9 cellular contexts compared by ENCODE assay signal in the genomic region with DNA sequence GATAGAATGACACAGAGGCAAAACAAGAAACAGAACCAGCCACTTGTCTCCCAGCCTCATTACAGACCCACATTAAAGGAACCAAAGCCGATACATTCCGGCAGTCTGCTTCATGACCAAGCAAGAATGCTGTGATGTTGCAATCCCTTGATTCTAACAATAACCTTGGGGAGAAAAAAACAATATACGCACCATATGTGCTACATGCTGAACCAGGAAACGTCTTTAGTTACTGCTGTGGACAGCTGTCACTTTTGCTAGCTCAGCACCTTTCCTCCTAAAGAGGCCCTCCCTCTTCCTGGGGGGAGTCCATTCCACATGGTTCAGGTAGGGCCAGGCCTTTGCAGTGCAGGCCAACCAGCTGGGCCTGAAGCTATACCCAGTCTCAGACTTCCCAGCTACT.
A peak's percentile ranks its signal among the peaks of the same experiment; 100 is the strongest.
DNase-seq lines count a peak whose midpoint lies in the region; ATAC-seq, FAIRE-seq and TF ChIP-seq lines count a peak whose summit lies in the region.
"Had no signal": no experiment of that assay in that cellular context is flagged by ENCODE, and none has a peak within 500 bp of the region (broad histone marks: within the 10 kb centered on the region; RNA-seq: fewer than 3 reads in every experiment).

No MANE protein-coding gene starts in this region.

- H3K9me1 ChIP-seq in keratinocyte (ENCODE audit: control insufficient read depth, extremely low read depth, insufficient read depth, low read length) = no peaks in the 10 kb centered on the region

- H3K4me2 ChIP-seq in MM.1S (ENCODE audit: low read depth, low read length) (peak overlapping the region; percentile 28), keratinocyte (ENCODE audit: control insufficient read depth, extremely low read depth, insufficient read depth, low read depth, low read length) (peak overlapping the region; percentile 2)

- H4K20me1 ChIP-seq in MM.1S (ENCODE audit: insufficient read depth, low read length) = no peaks in the 10 kb centered on the region
- H4K20me1 ChIP-seq in keratinocyte (ENCODE audit: control insufficient read depth, extremely low read depth, insufficient read depth, low read length) = no peaks in the 10 kb centered on the region

- intact Hi-C loops in Calu3 (cut with micrococcal nuclease; ENCODE audit: unreplicated experiment) = no loop called here
- intact Hi-C loops in activated T-helper 1 cell treated with anti-CD3 and anti-CD28 coated beads, Interleukin-12 subunit alpha, Interleukin-12 subunit beta, Interleukin-2, Interleukin-4 antibody, amounts not matched to agents 30 ng/mL and 10 ng/mL and 1 ng/mL, durations not matched to agents 14 hours and 24 hours and 36 hours (cut with micrococcal nuclease) = no loop called here

- CTCF ChIA-PET in Calu3 (lab: Charles Lee) = no interaction called here

- H2AFZ ChIP-seq in MM.1S (ENCODE audit: low read length) = peak overlapping the region; percentile 35
- peak overlapping the region; percentile 11 for H2AFZ ChIP-seq in keratinocyte (ENCODE audit: control insufficient read depth, low read length)

- no peaks in the 10 kb centered on the region; the same call in 1 of the 2 replicates for H3K9me3 ChIP-seq in MM.1S (replicated peaks; ENCODE audit: insufficient read depth, low read length)
- H3K9me3 ChIP-seq in keratinocyte (ENCODE audit: control insufficient read depth, low read depth, low read length) = no peaks in the 10 kb centered on the region
- H3K9me3 ChIP-seq in thoracic aorta = no peaks in the 10 kb centered on the region

- H3K9me3 Mint-ChIP-seq in Calu3 (ENCODE audit: low read depth, unreplicated experiment) = peaks cover 3% of the 10 kb centered on the region
- H3K9me3 Mint-ChIP-seq in activated T-helper 1 cell treated with anti-CD3 and anti-CD28 coated beads, Interleukin-12 subunit alpha, Interleukin-12 subunit beta, Interleukin-2, Interleukin-4 antibody, amounts not matched to agents 30 ng/mL and 10 ng/mL and 1 ng/mL, durations not matched to agents 14 hours and 24 hours and 36 hours = peaks cover 24% of the 10 kb centered on the region
- H3K9me3 Mint-ChIP-seq: natural killer cell treated with Interleukin-12 subunit alpha and Interleukin-12 subunit beta and Interleukin-15 and Interleukin-18, amount 100 ng/mL, for 72 hours had no signal

- no peaks in the 10 kb centered on the region for H3K27me3 Mint-ChIP-seq in Calu3 (ENCODE audit: unreplicated experiment)
- no peaks in the 10 kb centered on the region for H3K27me3 Mint-ChIP-seq in activated T-helper 1 cell treated with anti-CD3 and anti-CD28 coated beads, Interleukin-12 subunit alpha, Interleukin-12 subunit beta, Interleukin-2, Interleukin-4 antibody, amounts not matched to agents 30 ng/mL and 10 ng/mL and 1 ng/mL, durations not matched to agents 14 hours and 24 hours and 36 hours (ENCODE audit: insufficient read depth)
- H3K27me3 Mint-ChIP-seq: natural killer cell treated with Interleukin-12 subunit alpha and Interleukin-12 subunit beta and Interleukin-15 and Interleukin-18, amount 100 ng/mL, for 72 hours had no signal

- H3K4me3 Mint-ChIP-seq in Calu3 (ENCODE audit: low read depth, unreplicated experiment) = no peak overlapping the region
- no peak overlapping the region for H3K4me3 Mint-ChIP-seq in activated T-helper 1 cell treated with anti-CD3 and anti-CD28 coated beads, Interleukin-12 subunit alpha, Interleukin-12 subunit beta, Interleukin-2, Interleukin-4 antibody, amounts not matched to agents 30 ng/mL and 10 ng/mL and 1 ng/mL, durations not matched to agents 14 hours and 24 hours and 36 hours
- H3K4me3 Mint-ChIP-seq: natural killer cell treated with Interleukin-12 subunit alpha and Interleukin-12 subunit beta and Interleukin-15 and Interleukin-18, amount 100 ng/mL, for 72 hours had no signal

- TF ChIP-seq CTCF in MM.1S (IDR thresholded peaks at IDR 0.05; ENCODE audit: low read length) = no peak
- TF ChIP-seq CTCF in keratinocyte (optimal IDR thresholded peaks at IDR 0.05 in 1 of 3, IDR thresholded peaks at IDR 0.05 in 1 of 3, conservative IDR thresholded peaks at IDR 0.05 in 1 of 3; ENCODE audit: extremely low read depth in 1 of 3, insufficient read depth in 2 of 3, low read length in 3 of 3) = no peak
- no peak for TF ChIP-seq CTCF in thoracic aorta (IDR thresholded peaks at IDR 0.05)
- TF ChIP-seq CTCF in Calu3 (IDR thresholded peaks at IDR 0.05; ENCODE audit: unreplicated experiment) = no peak

- H3K27ac ChIP-seq in MM.1S (ENCODE audit: low read length) = peak overlapping the region; percentile 70; the same call in 1 of the 2 replicates
- H3K27ac ChIP-seq in keratinocyte (ENCODE audit: control insufficient read depth, insufficient read depth, low read length) = no peak overlapping the region
- H3K27ac ChIP-seq in thoracic aorta = peak overlapping the region in 1 of 2 donors; percentile 51

- peak; percentile 49 for ATAC-seq in thoracic aorta (ENCODE audit: insufficient number of reproducible peaks, low FRiP score, low read depth)

- H3K79me2 ChIP-seq in MM.1S (ENCODE audit: low read length) (no peaks in the 10 kb centered on the region), keratinocyte (ENCODE audit: control insufficient read depth, insufficient read depth, low read length) (no peaks in the 10 kb centered on the region)

- no peaks in the 10 kb centered on the region for H3F3A ChIP-seq in MM.1S (ENCODE audit: insufficient read depth, low read length)

- H3K4me3 ChIP-seq in MM.1S (ENCODE audit: low read length) (no peak overlapping the region), keratinocyte (ENCODE audit: control insufficient read depth in 2 of 3, extremely low read depth in 1 of 3, insufficient read depth in 2 of 3, low read depth in 1 of 3, low read length in 3 of 3) (no peak overlapping the region), thoracic aorta (no peak overlapping the region)

- peak; percentile 90 for FAIRE-seq in keratinocyte (lab: Jason Lieb, UNC)

- peaks cover 6% of the 10 kb centered on the region for H3K4me1 Mint-ChIP-seq in Calu3 (ENCODE audit: low read depth, unreplicated experiment)
- H3K4me1 Mint-ChIP-seq in activated T-helper 1 cell treated with anti-CD3 and anti-CD28 coated beads, Interleukin-12 subunit alpha, Interleukin-12 subunit beta, Interleukin-2, Interleukin-4 antibody, amounts not matched to agents 30 ng/mL and 10 ng/mL and 1 ng/mL, durations not matched to agents 14 hours and 24 hours and 36 hours (ENCODE audit: low read depth) = peaks cover 6% of the 10 kb centered on the region

- H3K27me3 ChIP-seq in MM.1S (replicated peaks; ENCODE audit: insufficient read depth, low read length) (no peaks in the 10 kb centered on the region), keratinocyte (ENCODE audit: control insufficient read depth, extremely low read depth, insufficient read depth, low read length) (no peaks in the 10 kb centered on the region), thoracic aorta (replicated peaks; ENCODE audit: insufficient read depth) (no peaks in the 10 kb centered on the region)

- dilution Hi-C loops in keratinocyte (cut with MboI; ENCODE audit: extremely low pct_ligation_motif_present, low sequenced_read_pairs) = no loop called here

- H3K9ac ChIP-seq in MM.1S (ENCODE audit: low read length) (peak overlapping the region; percentile 3; the same call in 1 of the 2 replicates), keratinocyte (ENCODE audit: control insufficient read depth, extremely low read depth, insufficient read depth, low read length) (no peak overlapping the region)

- DNase-seq in MM.1S (peak; percentile 88), brain pericyte (ENCODE audit: low read depth, low spot score) (peak; percentile 91), keratinocyte (ENCODE audit: low read depth, low spot score) (no peak), thoracic aorta (ENCODE audit: low spot score) (no peak), Calu3 (no peak)
- no peak for DNase-seq in activated CD4-positive, CD25-positive, alpha-beta regulatory T cell (lab: John Stamatoyannopoulos, UW)
- no peak for DNase-seq in activated T-helper 1 cell treated with anti-CD3 and anti-CD28 coated beads, Interleukin-12 subunit alpha, Interleukin-12 subunit beta, Interleukin-2, Interleukin-4 antibody, amounts not matched to agents 30 ng/mL and 10 ng/mL and 1 ng/mL, durations not matched to agents 14 hours and 24 hours and 36 hours (ENCODE audit: low spot score)
- DNase-seq: activated CD4-positive, alpha-beta T cell treated with anti-CD3 and anti-CD28 coated beads, Interleukin-2, amount 50 U/mL, for 48 hours had no signal

- H3K36me3 ChIP-seq in MM.1S (replicated peaks; ENCODE audit: insufficient read depth, low read length) (no peaks in the 10 kb centered on the region), keratinocyte (ENCODE audit: control insufficient read depth in 2 of 2, extremely low read depth in 1 of 2, insufficient read depth in 2 of 2, low read length in 2 of 2) (no peaks in the 10 kb centered on the region), thoracic aorta (no peaks in the 10 kb centered on the region)

- H3K9me2 ChIP-seq in MM.1S (replicated peaks; ENCODE audit: insufficient read depth, low read length) = no peaks in the 10 kb centered on the region

- H3K27ac Mint-ChIP-seq in Calu3 (ENCODE audit: unreplicated experiment) = no peak overlapping the region
- no peak overlapping the region for H3K27ac Mint-ChIP-seq in activated T-helper 1 cell treated with anti-CD3 and anti-CD28 coated beads, Interleukin-12 subunit alpha, Interleukin-12 subunit beta, Interleukin-2, Interleukin-4 antibody, amounts not matched to agents 30 ng/mL and 10 ng/mL and 1 ng/mL, durations not matched to agents 14 hours and 24 hours and 36 hours
- H3K27ac Mint-ChIP-seq: natural killer cell treated with Interleukin-12 subunit alpha and Interleukin-12 subunit beta and Interleukin-15 and Interleukin-18, amount 100 ng/mL, for 72 hours had no signal

- BruUV-seq in Calu3 (replicated peaks; lab: Mats Ljungman, UMichigan) = no TSS peak

- H3K36me3 Mint-ChIP-seq in Calu3 (ENCODE audit: insufficient read depth, unreplicated experiment) = no peaks in the 10 kb centered on the region
- peaks cover 5% of the 10 kb centered on the region for H3K36me3 Mint-ChIP-seq in activated T-helper 1 cell treated with anti-CD3 and anti-CD28 coated beads, Interleukin-12 subunit alpha, Interleukin-12 subunit beta, Interleukin-2, Interleukin-4 antibody, amounts not matched to agents 30 ng/mL and 10 ng/mL and 1 ng/mL, durations not matched to agents 14 hours and 24 hours and 36 hours (ENCODE audit: low read depth)

- H3K4me1 ChIP-seq in MM.1S (ENCODE audit: low read length) (peaks cover 9% of the 10 kb centered on the region), keratinocyte (ENCODE audit: control insufficient read depth, extremely low read depth, insufficient read depth, low read length) (peaks cover 16% of the 10 kb centered on the region), thoracic aorta (ENCODE audit: control insufficient read depth in 1 of 2, low read depth in 2 of 2) (peaks cover 0 to 10% of the 10 kb centered on the region in 2 donors)

Comparison
In these comparisons a context has a peak if more than half of its experiments do, and no peak if none do; other contexts are left out.
1. DNase-seq: peak in MM.1S (single experiment) and brain pericyte (single experiment); none in keratinocyte (single experiment), thoracic aorta (single experiment), Calu3 (single experiment), activated CD4-positive, CD25-positive, alpha-beta regulatory T cell (0 of 4) and activated T-helper 1 cell treated with anti-CD3 and anti-CD28 coated beads, Interleukin-12 subunit alpha, Interleukin-12 subunit beta, Interleukin-2, Interleukin-4 antibody, amounts not matched to agents 30 ng/mL and 10 ng/mL and 1 ng/mL, durations not matched to agents 14 hours and 24 hours and 36 hours (single experiment).